In genomic region chr18:13124411-13124810, GRCh38 we compare ENCODE assay signal across 20 cellular contexts.
"Had no signal": no experiment of that assay in that cellular context is flagged by ENCODE, and none has a peak within 500 bp of the region (broad histone marks: within the 10 kb centered on the region; RNA-seq: fewer than 3 reads in every experiment).

No MANE protein-coding gene starts in this region.

- DNase-seq: effector memory CD4-positive, alpha-beta T cell; foreskin melanocyte; heart left ventricle; hippocampal formation; kidney glomerular epithelial cell; lower lobe of right lung; occipital lobe; pancreas; small intestine; stimulated activated CD4-positive, alpha-beta T cell treated with anti-CD3 and anti-CD28 coated beads, Interleukin-2, amount 100 ng/mL, for 48 hours; stimulated activated naive CD4-positive, alpha-beta T cell treated with Interleukin-2 at 50 U/mL for 16 hours; thyroid gland had no signal

- H3K9me3 ChIP-seq: heart left ventricle, lower lobe of right lung, pancreas, prostate gland, suprapubic skin, thyroid gland had no signal

- H3K36me3 Mint-ChIP-seq: natural killer cell treated with Interleukin-12 subunit alpha and Interleukin-12 subunit beta and Interleukin-15 and Interleukin-18, amount 100 ng/mL, for 72 hours had no signal

- H3K4me2 ChIP-seq: neural progenitor cell had no signal

- H3K9ac ChIP-seq: neural progenitor cell had no signal

- H3K9me3 Mint-ChIP-seq: memory B cell; mesothelial cell of epicardium; natural killer cell treated with Interleukin-12 subunit alpha and Interleukin-12 subunit beta and Interleukin-15 and Interleukin-18, amount 100 ng/mL, for 72 hours; neural progenitor cell; type B pancreatic cell had no signal

- ATAC-seq: lower lobe of right lung; natural killer cell treated with Interleukin-12 subunit alpha and Interleukin-12 subunit beta and Interleukin-15 and Interleukin-18, amount 100 ng/mL, for 72 hours; pancreas had no signal

- FAIRE-seq: pancreas, small intestine, urothelium cell line had no signal

- H2AFZ ChIP-seq: neural progenitor cell had no signal

- H3K27ac ChIP-seq: heart left ventricle, lower lobe of right lung, neural progenitor cell, pancreas, prostate gland, suprapubic skin, thyroid gland had no signal

- H3K4me1 ChIP-seq: lower lobe of right lung, neural progenitor cell, pancreas, prostate gland, suprapubic skin, thyroid gland had no signal

- H3K36me3 ChIP-seq: neural progenitor cell, prostate gland, thyroid gland had no signal

- H3K27me3 ChIP-seq: heart left ventricle, neural progenitor cell, pancreas, suprapubic skin, thyroid gland had no signal

- H3K27ac Mint-ChIP-seq: mesothelial cell of epicardium; natural killer cell treated with Interleukin-12 subunit alpha and Interleukin-12 subunit beta and Interleukin-15 and Interleukin-18, amount 100 ng/mL, for 72 hours; neural progenitor cell; type B pancreatic cell had no signal

- H3K4me3 ChIP-seq: heart left ventricle, lower lobe of right lung, neural progenitor cell, pancreas, prostate gland, suprapubic skin, thyroid gland had no signal
